1 cellular context compared by ENCODE assay signal in the genomic region with DNA sequence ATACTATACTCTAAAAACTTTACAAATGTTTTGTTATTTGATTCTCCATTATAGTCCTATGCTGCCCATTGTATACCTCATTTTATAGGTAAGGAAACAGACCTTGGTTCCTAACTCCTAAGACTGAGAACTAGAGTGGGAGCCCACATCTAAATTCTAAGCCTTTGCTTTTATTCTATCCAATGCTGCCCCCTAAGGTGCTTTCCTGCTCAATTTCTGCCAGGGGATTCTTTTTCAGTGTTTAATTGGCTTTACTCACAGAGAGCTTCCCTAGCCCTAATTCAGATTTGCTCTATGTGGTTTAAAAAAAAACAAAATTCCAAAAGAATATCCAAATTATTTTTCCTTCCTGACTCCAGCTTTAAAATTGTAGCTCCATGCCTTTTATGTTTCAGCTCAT.
TF ChIP-seq lines count a peak whose summit lies in the region.

No MANE protein-coding gene starts in this region.

TF ChIP-seq in GM23338, 12 proteins besides CTCF, POLR2A, EP300 and RAD21 (continued from another document):
- TF ChIP-seq, protein P1, sequence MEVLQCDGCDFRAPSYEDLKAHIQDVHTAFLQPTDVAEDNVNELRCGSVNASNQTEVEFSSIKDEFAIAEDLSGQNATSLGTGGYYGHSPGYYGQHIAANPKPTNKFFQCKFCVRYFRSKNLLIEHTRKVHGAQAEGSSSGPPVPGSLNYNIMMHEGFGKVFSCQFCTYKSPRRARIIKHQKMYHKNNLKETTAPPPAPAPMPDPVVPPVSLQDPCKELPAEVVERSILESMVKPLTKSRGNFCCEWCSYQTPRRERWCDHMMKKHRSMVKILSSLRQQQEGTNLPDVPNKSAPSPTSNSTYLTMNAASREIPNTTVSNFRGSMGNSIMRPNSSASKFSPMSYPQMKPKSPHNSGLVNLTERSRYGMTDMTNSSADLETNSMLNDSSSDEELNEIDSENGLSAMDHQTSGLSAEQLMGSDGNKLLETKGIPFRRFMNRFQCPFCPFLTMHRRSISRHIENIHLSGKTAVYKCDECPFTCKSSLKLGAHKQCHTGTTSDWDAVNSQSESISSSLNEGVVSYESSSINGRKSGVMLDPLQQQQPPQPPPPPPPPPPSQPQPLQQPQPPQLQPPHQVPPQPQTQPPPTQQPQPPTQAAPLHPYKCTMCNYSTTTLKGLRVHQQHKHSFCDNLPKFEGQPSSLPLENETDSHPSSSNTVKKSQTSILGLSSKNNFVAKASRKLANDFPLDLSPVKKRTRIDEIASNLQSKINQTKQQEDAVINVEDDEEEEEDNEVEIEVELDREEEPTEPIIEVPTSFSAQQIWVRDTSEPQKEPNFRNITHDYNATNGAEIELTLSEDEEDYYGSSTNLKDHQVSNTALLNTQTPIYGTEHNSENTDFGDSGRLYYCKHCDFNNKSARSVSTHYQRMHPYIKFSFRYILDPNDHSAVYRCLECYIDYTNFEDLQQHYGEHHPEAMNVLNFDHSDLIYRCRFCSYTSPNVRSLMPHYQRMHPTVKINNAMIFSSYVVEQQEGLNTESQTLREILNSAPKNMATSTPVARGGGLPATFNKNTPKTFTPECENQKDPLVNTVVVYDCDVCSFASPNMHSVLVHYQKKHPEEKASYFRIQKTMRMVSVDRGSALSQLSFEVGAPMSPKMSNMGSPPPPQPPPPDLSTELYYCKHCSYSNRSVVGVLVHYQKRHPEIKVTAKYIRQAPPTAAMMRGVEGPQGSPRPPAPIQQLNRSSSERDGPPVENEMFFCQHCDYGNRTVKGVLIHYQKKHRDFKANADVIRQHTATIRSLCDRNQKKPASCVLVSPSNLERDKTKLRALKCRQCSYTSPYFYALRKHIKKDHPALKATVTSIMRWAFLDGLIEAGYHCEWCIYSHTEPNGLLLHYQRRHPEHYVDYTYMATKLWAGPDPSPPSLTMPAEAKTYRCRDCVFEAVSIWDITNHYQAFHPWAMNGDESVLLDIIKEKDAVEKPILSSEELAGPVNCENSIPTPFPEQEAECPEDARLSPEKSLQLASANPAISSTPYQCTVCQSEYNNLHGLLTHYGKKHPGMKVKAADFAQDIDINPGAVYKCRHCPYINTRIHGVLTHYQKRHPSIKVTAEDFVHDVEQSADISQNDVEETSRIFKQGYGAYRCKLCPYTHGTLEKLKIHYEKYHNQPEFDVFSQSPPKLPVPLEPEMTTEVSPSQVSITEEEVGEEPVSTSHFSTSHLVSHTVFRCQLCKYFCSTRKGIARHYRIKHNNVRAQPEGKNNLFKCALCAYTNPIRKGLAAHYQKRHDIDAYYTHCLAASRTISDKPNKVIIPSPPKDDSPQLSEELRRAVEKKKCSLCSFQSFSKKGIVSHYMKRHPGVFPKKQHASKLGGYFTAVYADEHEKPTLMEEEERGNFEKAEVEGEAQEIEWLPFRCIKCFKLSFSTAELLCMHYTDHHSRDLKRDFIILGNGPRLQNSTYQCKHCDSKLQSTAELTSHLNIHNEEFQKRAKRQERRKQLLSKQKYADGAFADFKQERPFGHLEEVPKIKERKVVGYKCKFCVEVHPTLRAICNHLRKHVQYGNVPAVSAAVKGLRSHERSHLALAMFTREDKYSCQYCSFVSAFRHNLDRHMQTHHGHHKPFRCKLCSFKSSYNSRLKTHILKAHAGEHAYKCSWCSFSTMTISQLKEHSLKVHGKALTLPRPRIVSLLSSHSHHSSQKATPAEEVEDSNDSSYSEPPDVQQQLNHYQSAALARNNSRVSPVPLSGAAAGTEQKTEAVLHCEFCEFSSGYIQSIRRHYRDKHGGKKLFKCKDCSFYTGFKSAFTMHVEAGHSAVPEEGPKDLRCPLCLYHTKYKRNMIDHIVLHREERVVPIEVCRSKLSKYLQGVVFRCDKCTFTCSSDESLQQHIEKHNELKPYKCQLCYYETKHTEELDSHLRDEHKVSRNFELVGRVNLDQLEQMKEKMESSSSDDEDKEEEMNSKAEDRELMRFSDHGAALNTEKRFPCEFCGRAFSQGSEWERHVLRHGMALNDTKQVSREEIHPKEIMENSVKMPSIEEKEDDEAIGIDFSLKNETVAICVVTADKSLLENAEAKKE (CRISPR knock-in tag; IDR thresholded peaks at IDR 0.05) = no peak
- TF ChIP-seq NANOG (IDR thresholded peaks at IDR 0.05; ENCODE audit: borderline replicate concordance) = no peak
- TF ChIP-seq POLR2AphosphoS5 (IDR thresholded peaks at IDR 0.05; ENCODE audit: low read depth) = no peak
- TF ChIP-seq CREB1 (CRISPR knock-in tag; IDR thresholded peaks at IDR 0.05; ENCODE audit: low read depth) = no peak
- no peak for TF ChIP-seq EZH2 (IDR thresholded peaks at IDR 0.05; ENCODE audit: low read depth, unreplicated experiment)
- TF ChIP-seq STAT1 (IDR thresholded peaks at IDR 0.05; ENCODE audit: unreplicated experiment) = no peak
